ENCODE assay signal across 37 cellular contexts in the genomic region with DNA sequence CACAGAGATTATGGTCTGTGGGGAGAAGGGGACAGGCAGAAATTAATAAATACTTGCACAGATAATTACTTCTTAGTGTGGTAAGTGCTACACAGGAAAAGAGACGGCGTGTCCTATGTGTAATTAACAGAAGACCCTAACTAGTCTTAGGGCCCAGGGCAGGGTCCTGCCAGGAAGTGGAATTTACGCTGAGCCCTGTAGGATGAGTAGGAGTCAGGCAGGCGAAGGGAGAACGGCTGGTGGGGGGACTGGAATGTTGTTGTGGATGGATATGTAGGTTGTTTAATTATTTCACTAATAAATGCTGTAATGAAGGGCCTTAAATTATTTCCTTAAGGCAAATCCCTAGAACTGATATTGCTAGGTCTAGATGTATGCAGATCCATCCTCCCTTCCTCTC. TPM values are rescaled to one million over a fixed set of nuclear protein-coding genes. Genes with fewer than 3 reads are reported as not detected.
"Had no signal": no experiment of that assay in that cellular context is flagged by ENCODE, and none has a peak within 500 bp of the region (broad histone marks: within the 10 kb centered on the region; RNA-seq: fewer than 3 reads in every experiment).

No MANE protein-coding gene starts in this region.

- DNase-seq: activated effector memory CD4-positive, alpha-beta T cell treated with anti-CD3 and anti-CD28 coated beads, Interleukin-2, amount 50 U/mL, for 16 hours; activated effector memory CD4-positive, alpha-beta T cell treated with Interleukin-2 at 50 U/mL for 16 hours; activated gamma-delta T cell; activated gamma-delta T cell treated with Interleukin-2 at 50 U/mL for 16 hours; activated naive CD4-positive, alpha-beta T cell; activated naive CD4-positive, alpha-beta T cell treated with anti-CD3 and anti-CD28 coated beads for 36 hours; activated naive CD4-positive, alpha-beta T cell treated with anti-CD3 and anti-CD28 coated beads, Interleukin-2, amount 10 ng/mL, durations not matched to agents 7 days and 5 days; activated naive CD4-positive, alpha-beta T cell treated with anti-CD3 and anti-CD28 coated beads, Interleukin-2, amount 50 U/mL, for 16 hours; activated naive CD4-positive, alpha-beta T cell treated with Interleukin-2 at 50 U/mL for 16 hours; activated naive CD8-positive, alpha-beta T cell treated with anti-CD3 and anti-CD28 coated beads for 36 hours; activated naive CD8-positive, alpha-beta T cell treated with anti-CD3 and anti-CD28 coated beads, Interleukin-2, amount 10 ng/mL, durations not matched to agents 7 days and 5 days; activated naive CD8-positive, alpha-beta T cell treated with anti-CD3 and anti-CD28 coated beads, Interleukin-2, amount 50 U/mL, for 24 hours; activated T-cell treated with anti-CD3 and anti-CD28 coated beads, Interleukin-2, amount 50 U/mL, for 24 hours; activated T-cell treated with anti-CD3 and anti-CD28 coated beads, Interleukin-2, amount 50 U/mL, for 4 hours; activated T-cell treated with anti-CD3 and anti-CD28 coated beads, Interleukin-2, amount 50 U/mL, for 48 hours; activated T-cell treated with anti-CD3 and anti-CD28 coated beads, Interleukin-2, amount 50 U/mL, for 72 hours; adrenal gland; amniotic stem cell; amygdala; anterior cingulate cortex; aorta; body of pancreas; brain microvascular endothelial cell; caudate nucleus; central memory CD4-positive, alpha-beta T cell; cerebellar nuclear complex had no signal

- ATAC-seq: activated naive CD4-positive, alpha-beta T cell treated with anti-CD3 and anti-CD28 coated beads, Interleukin-2, amount 50 U/mL, for 72 hours; activated naive CD8-positive, alpha-beta T cell treated with anti-CD3 and anti-CD28 coated beads, Interleukin-2, amount 50 U/mL, for 24 hours; activated T-cell treated with anti-CD3 and anti-CD28 coated beads, Interleukin-2, amount 50 U/mL, for 4 hours; activated T-cell treated with anti-CD3 and anti-CD28 coated beads, Interleukin-2, amount 50 U/mL, for 72 hours; activated T-helper 17 cell treated with anti-CD3 and anti-CD28 coated beads, Interleukin-2, amount 50 U/mL, for 72 hours; body of pancreas had no signal

- H3K27me3 ChIP-seq: ascending aorta, body of pancreas, brain microvascular endothelial cell, breast epithelium, cardiac muscle cell had no signal

- H3K36me3 ChIP-seq: adrenal gland, ascending aorta, brain microvascular endothelial cell, breast epithelium, cardiac muscle cell had no signal

- H3K4me1 ChIP-seq: adrenal gland, ascending aorta, body of pancreas, breast epithelium had no signal

- H3K9me3 Mint-ChIP-seq: activated naive CD4-positive, alpha-beta T cell treated with anti-CD3 and anti-CD28 coated beads for 36 hours; activated naive CD4-positive, alpha-beta T cell treated with anti-CD3 and anti-CD28 coated beads, Interleukin-2, amount 10 ng/mL, durations not matched to agents 7 days and 5 days; activated naive CD4-positive, alpha-beta T cell treated with anti-CD3 and anti-CD28 coated beads, Interleukin-2, amount 50 U/mL, for 24 hours; activated naive CD4-positive, alpha-beta T cell treated with anti-CD3 and anti-CD28 coated beads, Interleukin-2, amount 50 U/mL, for 72 hours; activated naive CD8-positive, alpha-beta T cell treated with anti-CD3 and anti-CD28 coated beads for 36 hours; activated naive CD8-positive, alpha-beta T cell treated with anti-CD3 and anti-CD28 coated beads, Interleukin-2, amount 10 ng/mL, durations not matched to agents 7 days and 5 days; activated naive CD8-positive, alpha-beta T cell treated with anti-CD3 and anti-CD28 coated beads, Interleukin-2, amount 50 U/mL, for 24 hours; activated T-cell treated with anti-CD3 and anti-CD28 coated beads, Interleukin-2, amount 50 U/mL, for 24 hours; activated T-cell treated with anti-CD3 and anti-CD28 coated beads, Interleukin-2, amount 50 U/mL, for 4 hours; activated T-cell treated with anti-CD3 and anti-CD28 coated beads, Interleukin-2, amount 50 U/mL, for 72 hours; activated T-helper 1 cell treated with anti-CD3 and anti-CD28 coated beads, Interleukin-12 subunit alpha, Interleukin-12 subunit beta, Interleukin-2, Interleukin-4 antibody, amounts not matched to agents 30 ng/mL and 10 ng/mL and 1 ng/mL, durations not matched to agents 14 hours and 24 hours and 36 hours; activated T-helper 17 cell treated with anti-CD3 and anti-CD28 coated beads, Interleukin-2, amount 50 U/mL, for 72 hours; activated T-helper 2 cell treated with anti-CD3 and anti-CD28 coated beads, Interferon-gamma antibody, Interleukin-2, Interleukin-4, amounts not matched to agents 10 μg/mL and 5 μg/mL and 100 μg/mL, durations not matched to agents 14 hours and 24 hours and 36 hours; central memory CD8-positive, alpha-beta T cell had no signal

- H3K4me3 ChIP-seq: adrenal gland, ascending aorta, body of pancreas, breast epithelium, cardiac muscle cell had no signal

- H3K27ac ChIP-seq: adrenal gland, ascending aorta, body of pancreas, brain microvascular endothelial cell, breast epithelium, cardiac muscle cell had no signal

- H3K9me3 ChIP-seq: adrenal gland, ascending aorta, body of pancreas, breast epithelium had no signal

- H3K36me3 Mint-ChIP-seq: activated naive CD4-positive, alpha-beta T cell treated with anti-CD3 and anti-CD28 coated beads, Interleukin-2, amount 10 ng/mL, durations not matched to agents 7 days and 5 days; activated naive CD4-positive, alpha-beta T cell treated with anti-CD3 and anti-CD28 coated beads, Interleukin-2, amount 50 U/mL, for 24 hours; activated naive CD4-positive, alpha-beta T cell treated with anti-CD3 and anti-CD28 coated beads, Interleukin-2, amount 50 U/mL, for 72 hours; activated naive CD8-positive, alpha-beta T cell; activated naive CD8-positive, alpha-beta T cell treated with anti-CD3 and anti-CD28 coated beads for 36 hours; activated naive CD8-positive, alpha-beta T cell treated with anti-CD3 and anti-CD28 coated beads, Interleukin-2, amount 10 ng/mL, durations not matched to agents 7 days and 5 days had no signal

- H3K27ac Mint-ChIP-seq: activated naive CD4-positive, alpha-beta T cell treated with anti-CD3 and anti-CD28 coated beads for 36 hours; activated naive CD4-positive, alpha-beta T cell treated with anti-CD3 and anti-CD28 coated beads, Interleukin-2, amount 10 ng/mL, durations not matched to agents 7 days and 5 days; activated naive CD4-positive, alpha-beta T cell treated with anti-CD3 and anti-CD28 coated beads, Interleukin-2, amount 50 U/mL, for 24 hours; activated naive CD4-positive, alpha-beta T cell treated with anti-CD3 and anti-CD28 coated beads, Interleukin-2, amount 50 U/mL, for 72 hours; activated naive CD8-positive, alpha-beta T cell; activated naive CD8-positive, alpha-beta T cell treated with anti-CD3 and anti-CD28 coated beads for 36 hours; activated naive CD8-positive, alpha-beta T cell treated with anti-CD3 and anti-CD28 coated beads, Interleukin-2, amount 10 ng/mL, durations not matched to agents 7 days and 5 days; activated naive CD8-positive, alpha-beta T cell treated with anti-CD3 and anti-CD28 coated beads, Interleukin-2, amount 50 U/mL, for 24 hours; activated T-cell treated with anti-CD3 and anti-CD28 coated beads, Interleukin-2, amount 50 U/mL, for 24 hours; activated T-cell treated with anti-CD3 and anti-CD28 coated beads, Interleukin-2, amount 50 U/mL, for 72 hours; activated T-helper 1 cell treated with anti-CD3 and anti-CD28 coated beads, Interleukin-12 subunit alpha, Interleukin-12 subunit beta, Interleukin-2, Interleukin-4 antibody, amounts not matched to agents 30 ng/mL and 10 ng/mL and 1 ng/mL, durations not matched to agents 14 hours and 24 hours and 36 hours; activated T-helper 17 cell treated with anti-CD3 and anti-CD28 coated beads, Interleukin-2, amount 50 U/mL, for 72 hours; activated T-helper 2 cell treated with anti-CD3 and anti-CD28 coated beads, Interferon-gamma antibody, Interleukin-2, Interleukin-4, amounts not matched to agents 10 μg/mL and 5 μg/mL and 100 μg/mL, durations not matched to agents 14 hours and 24 hours and 36 hours; brain had no signal

- H3K4me1 Mint-ChIP-seq: activated naive CD4-positive, alpha-beta T cell treated with anti-CD3 and anti-CD28 coated beads, Interleukin-2, amount 10 ng/mL, durations not matched to agents 7 days and 5 days; activated naive CD4-positive, alpha-beta T cell treated with anti-CD3 and anti-CD28 coated beads, Interleukin-2, amount 50 U/mL, for 24 hours; activated naive CD8-positive, alpha-beta T cell treated with anti-CD3 and anti-CD28 coated beads for 36 hours; activated naive CD8-positive, alpha-beta T cell treated with anti-CD3 and anti-CD28 coated beads, Interleukin-2, amount 10 ng/mL, durations not matched to agents 7 days and 5 days; activated naive CD8-positive, alpha-beta T cell treated with anti-CD3 and anti-CD28 coated beads, Interleukin-2, amount 50 U/mL, for 24 hours; activated T-helper 17 cell treated with anti-CD3 and anti-CD28 coated beads, Interleukin-2, amount 50 U/mL, for 72 hours; central memory CD8-positive, alpha-beta T cell had no signal

- H3K4me3 Mint-ChIP-seq: activated naive CD4-positive, alpha-beta T cell treated with anti-CD3 and anti-CD28 coated beads for 36 hours; activated naive CD4-positive, alpha-beta T cell treated with anti-CD3 and anti-CD28 coated beads, Interleukin-2, amount 10 ng/mL, durations not matched to agents 7 days and 5 days; activated naive CD4-positive, alpha-beta T cell treated with anti-CD3 and anti-CD28 coated beads, Interleukin-2, amount 50 U/mL, for 24 hours; activated naive CD8-positive, alpha-beta T cell; activated naive CD8-positive, alpha-beta T cell treated with anti-CD3 and anti-CD28 coated beads for 36 hours; activated naive CD8-positive, alpha-beta T cell treated with anti-CD3 and anti-CD28 coated beads, Interleukin-2, amount 10 ng/mL, durations not matched to agents 7 days and 5 days; activated naive CD8-positive, alpha-beta T cell treated with anti-CD3 and anti-CD28 coated beads, Interleukin-2, amount 50 U/mL, for 24 hours; activated T-cell treated with anti-CD3 and anti-CD28 coated beads, Interleukin-2, amount 50 U/mL, for 24 hours; activated T-cell treated with anti-CD3 and anti-CD28 coated beads, Interleukin-2, amount 50 U/mL, for 4 hours; activated T-cell treated with anti-CD3 and anti-CD28 coated beads, Interleukin-2, amount 50 U/mL, for 72 hours; activated T-helper 1 cell treated with anti-CD3 and anti-CD28 coated beads, Interleukin-12 subunit alpha, Interleukin-12 subunit beta, Interleukin-2, Interleukin-4 antibody, amounts not matched to agents 30 ng/mL and 10 ng/mL and 1 ng/mL, durations not matched to agents 14 hours and 24 hours and 36 hours; activated T-helper 17 cell treated with anti-CD3 and anti-CD28 coated beads, Interleukin-2, amount 50 U/mL, for 72 hours; brain; central memory CD8-positive, alpha-beta T cell had no signal

RNA-seq across cellular contexts. Expression of gene AADAT, which starts 36.8 kb away (rescaled TPM):
- total RNA-seq: activated naive CD4-positive, alpha-beta T cell treated with anti-CD3 and anti-CD28 coated beads for 36 hours; activated naive CD4-positive, alpha-beta T cell treated with anti-CD3 and anti-CD28 coated beads, Interleukin-2, amount 50 U/mL, for 72 hours; activated naive CD8-positive, alpha-beta T cell treated with anti-CD3 and anti-CD28 coated beads, Interleukin-2, amount 10 ng/mL, durations not matched to agents 7 days and 5 days; activated T-cell treated with anti-CD3 and anti-CD28 coated beads, Interleukin-2, amount 50 U/mL, for 4 hours; activated T-helper 1 cell treated with anti-CD3 and anti-CD28 coated beads, Interleukin-12 subunit alpha, Interleukin-12 subunit beta, Interleukin-2, Interleukin-4 antibody, amounts not matched to agents 30 ng/mL and 10 ng/mL and 1 ng/mL, durations not matched to agents 14 hours and 24 hours and 36 hours; activated T-helper 17 cell treated with anti-CD3 and anti-CD28 coated beads, Interleukin-2, amount 50 U/mL, for 72 hours; activated T-helper 2 cell treated with anti-CD3 and anti-CD28 coated beads, Interferon-gamma antibody, Interleukin-2, Interleukin-4, amounts not matched to agents 10 μg/mL and 5 μg/mL and 100 μg/mL, durations not matched to agents 14 hours and 24 hours and 36 hours had no signal
